15 cellular contexts compared by ENCODE assay signal in the genomic region with DNA sequence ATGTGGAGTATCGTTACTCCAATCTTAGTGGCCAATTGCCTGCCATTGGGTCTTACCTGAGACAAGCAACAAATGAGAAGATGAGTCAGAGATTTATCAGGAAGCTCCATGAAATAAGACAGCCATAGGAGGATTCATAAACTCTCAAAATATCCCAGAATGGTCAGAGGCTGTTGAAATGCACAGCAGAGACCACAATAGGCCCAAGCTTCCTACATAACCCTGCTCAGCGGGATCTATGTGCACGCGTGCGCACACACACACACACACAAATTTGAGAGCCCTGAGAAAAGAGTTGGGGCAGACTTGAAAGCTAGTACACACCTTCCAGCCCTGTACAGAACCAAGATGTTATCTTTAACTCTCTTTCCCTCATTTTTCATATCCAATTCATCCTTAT. TPM values are rescaled to one million over a fixed set of nuclear protein-coding genes. Genes with fewer than 3 reads are reported as not detected.
DNase-seq lines count a peak whose midpoint lies in the region; ATAC-seq, FAIRE-seq and TF ChIP-seq lines count a peak whose summit lies in the region.
"Had no signal": no experiment of that assay in that cellular context is flagged by ENCODE, and none has a peak within 500 bp of the region (broad histone marks: within the 10 kb centered on the region; RNA-seq: fewer than 3 reads in every experiment).

No MANE protein-coding gene starts in this region.

- peaks cover 49% of the 10 kb centered on the region for H3K4me1 Mint-ChIP-seq in activated T-cell treated with anti-CD3 and anti-CD28 coated beads, Interleukin-2, amount 50 U/mL, for 72 hours (ENCODE audit: low read depth)

- dilution Hi-C loops in endothelial cell of umbilical vein (cut with MboI; ENCODE audit: extremely low pct_ligation_motif_present, low sequenced_read_pairs): no loop called here

- no peak for TF ChIP-seq POLR2A in endothelial cell of umbilical vein (IDR thresholded peaks at IDR 0.05; ENCODE audit: low read depth, low read length)
- TF ChIP-seq POLR2A in stomach (IDR thresholded peaks at IDR 0.05): no peak

- H3K79me2 ChIP-seq in PC-3 (ENCODE audit: low read length) (peaks cover 100% of the 10 kb centered on the region), endothelial cell of umbilical vein (ENCODE audit: control insufficient read depth, insufficient read depth, low read length) (peaks cover 88% of the 10 kb centered on the region)

- TF ChIP-seq CTCF in PC-3 (conservative IDR thresholded peaks at IDR 0.05; ENCODE audit: low read depth, low read length) (no peak), endothelial cell of umbilical vein (IDR thresholded peaks at IDR 0.05; ENCODE audit: extremely low read depth in 1 of 2, insufficient read depth in 1 of 2, low read depth in 1 of 2, low read length in 2 of 2) (no peak), stomach (IDR thresholded peaks at IDR 0.05) (no peak)

- WGBS in stomach, 5 donors: 93 to 96% (median 95%) methylated on average over 5 of the region's 5 CpGs

- no peak for DNase-seq in activated T-cell treated with anti-CD3 and anti-CD28 coated beads, Interleukin-2, amount 50 U/mL, for 72 hours
- DNase-seq in activated T-cell treated with anti-CD3 and anti-CD28 coated beads, Interleukin-2, amount 50 U/mL, for 1 hour: no peak
- DNase-seq in PC-3 (no peak), endothelial cell of umbilical vein (ENCODE audit: low read depth, low spot score) (no peak), stomach (no peak), ureter (ENCODE audit: low spot score) (no peak), NCI-H446 (lab: John Stamatoyannopoulos, UW) (no peak), HCEC 1CT (no peak)
- DNase-seq: activated CD4-positive, alpha-beta T cell treated with anti-CD3 and anti-CD28 coated beads, Interleukin-2, amount 50 U/mL, for 1 hour; effector memory CD8-positive, alpha-beta T cell; NCI-H1092 treated with DMSO at 0.1 percent for 48 hours; NCI-H524 treated with DMSO at 0.1 percent for 48 hours; testis had no signal

- H3K4me2 ChIP-seq in PC-3 (ENCODE audit: low read length) (peak overlapping the region; percentile 51), endothelial cell of umbilical vein (ENCODE audit: insufficient read depth, low read length) (no peak overlapping the region)

- peaks cover 3 to 10% of the 10 kb centered on the region in 2 donors for H3K36me3 Mint-ChIP-seq in activated T-cell treated with anti-CD3 and anti-CD28 coated beads, Interleukin-2, amount 50 U/mL, for 72 hours (ENCODE audit: insufficient read depth in 2 of 2)

- H3K27me3 ChIP-seq in PC-3 (ENCODE audit: low read length) (no peaks in the 10 kb centered on the region), endothelial cell of umbilical vein (ENCODE audit: control insufficient read depth in 2 of 2, insufficient read depth in 2 of 2, low read length in 2 of 2) (no peaks in the 10 kb centered on the region), stomach (no peaks in the 10 kb centered on the region)
- H3K27me3 ChIP-seq: SJSA1, testis had no signal

- H3K27ac ChIP-seq in PC-3 (ENCODE audit: low read length): peak overlapping the region; percentile 70
- H3K27ac ChIP-seq in endothelial cell of umbilical vein (ENCODE audit: insufficient read depth, low read depth, low read length): peak overlapping the region; percentile 92
- peak overlapping the region in 3 of 5 donors; percentile 8 to 63 (median 25) for H3K27ac ChIP-seq in stomach
- H3K27ac ChIP-seq: SJSA1 had no signal

- H3K27ac Mint-ChIP-seq in activated T-cell treated with anti-CD3 and anti-CD28 coated beads, Interleukin-2, amount 50 U/mL, for 72 hours: peak overlapping the region; percentile 92

- peak in 1 of 2 donors; percentile 1 for ATAC-seq in activated T-cell treated with anti-CD3 and anti-CD28 coated beads, Interleukin-2, amount 50 U/mL, for 72 hours (replicated peaks in 1 of 2)
- ATAC-seq in PC-3: peak; percentile 53
- ATAC-seq: effector memory CD8-positive, alpha-beta T cell had no signal

- CTCF ChIA-PET in PC-3 (lab: Charles Lee): no interaction called here
- CTCF ChIA-PET in endothelial cell of umbilical vein (lab: Charles Lee): interaction anchor here (1.1 kb wide), 1 partner anchor 40 kb away, joined by 3 read pairs; no protein-coding TSS in a partner anchor

- H2AFZ ChIP-seq in PC-3 (ENCODE audit: low read length) (no peak overlapping the region), endothelial cell of umbilical vein (ENCODE audit: low read depth, low read length) (no peak overlapping the region)

- POLR2A ChIA-PET in PC-3 (lab: Charles Lee; ENCODE audit: unreplicated experiment) (no interaction called here), endothelial cell of umbilical vein (lab: Charles Lee) (no interaction called here)

- H3K27me3 Mint-ChIP-seq in activated T-cell treated with anti-CD3 and anti-CD28 coated beads, Interleukin-2, amount 50 U/mL, for 72 hours (ENCODE audit: low read depth): no peaks in the 10 kb centered on the region
- H3K27me3 Mint-ChIP-seq: effector memory CD8-positive, alpha-beta T cell had no signal

- H3K4me3 Mint-ChIP-seq in activated T-cell treated with anti-CD3 and anti-CD28 coated beads, Interleukin-2, amount 50 U/mL, for 72 hours: peak overlapping the region in 1 of 2 donors; percentile 51
- H3K4me3 Mint-ChIP-seq: effector memory CD8-positive, alpha-beta T cell had no signal

- H3K9me3 ChIP-seq in PC-3 (ENCODE audit: low read length): no peaks in the 10 kb centered on the region
- no peaks in the 10 kb centered on the region for H3K9me3 ChIP-seq in endothelial cell of umbilical vein (replicated peaks; ENCODE audit: control insufficient read depth, insufficient read depth, low read length)
- no peaks in the 10 kb centered on the region for H3K9me3 ChIP-seq in stomach
- H3K9me3 ChIP-seq: SJSA1, testis had no signal

- H3K4me1 ChIP-seq in PC-3 (ENCODE audit: insufficient read depth, low read length): peaks cover 28% of the 10 kb centered on the region
- H3K4me1 ChIP-seq in endothelial cell of umbilical vein (ENCODE audit: control insufficient read depth, extremely low read depth, insufficient read depth, low read length): peaks cover 37% of the 10 kb centered on the region
- peaks cover 5 to 79% (median 25%) of the 10 kb centered on the region in 4 donors for H3K4me1 ChIP-seq in stomach

- no peak for FAIRE-seq in endothelial cell of umbilical vein (lab: Jason Lieb, UNC)
- FAIRE-seq: G401.6 had no signal

- BruUV-seq in PC-3 (replicated peaks; lab: Mats Ljungman, UMichigan) (no TSS peak), endothelial cell of umbilical vein (replicated peaks; lab: Mats Ljungman, UMichigan) (no TSS peak)

- H3K9me2 ChIP-seq in PC-3 (replicated peaks; ENCODE audit: low read length): no peaks in the 10 kb centered on the region

- intact Hi-C loops in PC-3 (cut with micrococcal nuclease) (no loop called here), endothelial cell of umbilical vein (cut with micrococcal nuclease) (loop anchor here (10.0 kb wide), 1 partner anchor 462 kb away; the partner anchor contains the start of gene RNF44), stomach (cut with DNase I; ENCODE audit: low total_unique reads) (no loop called here)

- H3K9me3 Mint-ChIP-seq in activated T-cell treated with anti-CD3 and anti-CD28 coated beads, Interleukin-2, amount 50 U/mL, for 72 hours: no peaks in the 10 kb centered on the region
- H3K9me3 Mint-ChIP-seq: effector memory CD8-positive, alpha-beta T cell had no signal

- H4K20me1 ChIP-seq in PC-3 (ENCODE audit: low read length) (peaks cover 30% of the 10 kb centered on the region), endothelial cell of umbilical vein (replicated peaks; ENCODE audit: control insufficient read depth, extremely low read depth, insufficient read depth, low read length) (no peaks in the 10 kb centered on the region)

- peaks cover 10% of the 10 kb centered on the region for H3F3A ChIP-seq in PC-3 (ENCODE audit: low read length, unreplicated experiment)

- H3K36me3 ChIP-seq in PC-3 (ENCODE audit: low read depth, low read length) (peaks cover 4% of the 10 kb centered on the region), endothelial cell of umbilical vein (ENCODE audit: control insufficient read depth in 2 of 2, extremely low read depth in 1 of 2, insufficient read depth in 2 of 2, low read length in 2 of 2) (no peaks in the 10 kb centered on the region), stomach (peaks cover 0 to 3% (median 0%) of the 10 kb centered on the region in 4 donors)

- H3K9ac ChIP-seq in PC-3 (ENCODE audit: low read length): no peak overlapping the region
- H3K9ac ChIP-seq in endothelial cell of umbilical vein (replicated peaks; ENCODE audit: extremely low read depth, insufficient read depth, low read length): no peak overlapping the region

- H3K4me3 ChIP-seq in PC-3 (ENCODE audit: low read length): no peak overlapping the region
- H3K4me3 ChIP-seq in endothelial cell of umbilical vein (replicated peaks in 1 of 3; ENCODE audit: insufficient read depth in 1 of 3, low read depth in 1 of 3, low read length in 3 of 3): no peak overlapping the region
- H3K4me3 ChIP-seq in stomach: no peak overlapping the region
- H3K4me3 ChIP-seq: SJSA1, testis had no signal

- H3K9me1 ChIP-seq in endothelial cell of umbilical vein (replicated peaks; ENCODE audit: control insufficient read depth, extremely low read depth, insufficient read depth, low read length): no peaks in the 10 kb centered on the region

- TF ChIP-seq EP300 in stomach (IDR thresholded peaks at IDR 0.05): no peak

RNA-seq across cellular contexts. Expression of gene UIMC1, which starts 9.8 kb away (rescaled TPM):
- total RNA-seq in activated T-cell treated with anti-CD3 and anti-CD28 coated beads, Interleukin-2, amount 50 U/mL, for 72 hours: 10 to 100 TPM; 62.8 to 76.5 TPM
- 20.7 and 24.7 TPM in 2 replicates for total RNA-seq in PC-3 (2014; rRNA removed)
- 56.5 and 60.1 TPM in 2 replicates for total RNA-seq in endothelial cell of umbilical vein
- 16.9 and 17.2 TPM in 2 replicates for polyA plus RNA-seq in endothelial cell of umbilical vein
- 30.0 and 31.4 TPM in 2 replicates for polyA plus RNA-seq in endothelial cell of umbilical vein (2011; cell fraction: cytosol; rRNA removed)
- 74.5 and 87.1 TPM in 2 replicates for polyA plus RNA-seq in endothelial cell of umbilical vein (2011; cell fraction: nucleus; rRNA removed)
- polyA plus RNA-seq in endothelial cell of umbilical vein (2012): 27.9 and 28.5 TPM in 2 replicates
- 27.8 and 34.5 TPM in 2 replicates for polyA minus RNA-seq in endothelial cell of umbilical vein
- 15.3 TPM for polyA minus RNA-seq in endothelial cell of umbilical vein (2011; cell fraction: cytosol; rRNA and poly(A)+ RNA removed)
- 46.1 and 60.7 TPM in 2 replicates for polyA minus RNA-seq in endothelial cell of umbilical vein (2011; cell fraction: nucleus; rRNA and poly(A)+ RNA removed)
- 10 to 100 TPM; 11.6 to 81.7 (median 44.5) TPM for total RNA-seq in stomach
- 10 to 100 TPM; 17.9 to 27.3 (median 23.8) TPM for polyA plus RNA-seq in stomach
- 52.5 TPM for total RNA-seq in ureter

RNA-seq across cellular contexts. Expression of gene ZNF346, which starts 25.7 kb away (rescaled TPM):
- total RNA-seq in activated T-cell treated with anti-CD3 and anti-CD28 coated beads, Interleukin-2, amount 50 U/mL, for 72 hours: 10 to 100 TPM; 19.6 to 20.8 TPM
- total RNA-seq in PC-3 (2014; rRNA removed) (33.9 and 38.9 TPM in 2 replicates), endothelial cell of umbilical vein (28.6 and 35.2 TPM in 2 replicates), stomach (100 to 1,000 TPM in 1 of 5 donors, 10 to 100 TPM in 4; 14.7 to 122 (median 25.7) TPM), ureter (26.2 TPM)
- polyA plus RNA-seq in endothelial cell of umbilical vein (25.1 and 25.3 TPM in 2 replicates), stomach (1 to 10 TPM; 4.7 to 5.3 (median 5.0) TPM)
- polyA plus RNA-seq in endothelial cell of umbilical vein (2011; cell fraction: cytosol; rRNA removed): 28.0 and 30.4 TPM in 2 replicates
- 37.2 and 39.0 TPM in 2 replicates for polyA plus RNA-seq in endothelial cell of umbilical vein (2011; cell fraction: nucleus; rRNA removed)
- polyA plus RNA-seq in endothelial cell of umbilical vein (2012): 15.0 and 15.7 TPM in 2 replicates
- polyA minus RNA-seq in endothelial cell of umbilical vein: 32.7 and 36.1 TPM in 2 replicates
- 9.3 TPM for polyA minus RNA-seq in endothelial cell of umbilical vein (2011; cell fraction: cytosol; rRNA and poly(A)+ RNA removed)
- polyA minus RNA-seq in endothelial cell of umbilical vein (2011; cell fraction: nucleus; rRNA and poly(A)+ RNA removed): 26.4 and 36.7 TPM in 2 replicates

Comparison
In these comparisons a context has a peak if more than half of its experiments do, and no peak if none do; other contexts are left out.
1. H3K27ac ChIP-seq: peak in every context shown above with its lines; median percentile 92 in endothelial cell of umbilical vein; 70 in PC-3; 25 in stomach.